In the genomic region with DNA sequence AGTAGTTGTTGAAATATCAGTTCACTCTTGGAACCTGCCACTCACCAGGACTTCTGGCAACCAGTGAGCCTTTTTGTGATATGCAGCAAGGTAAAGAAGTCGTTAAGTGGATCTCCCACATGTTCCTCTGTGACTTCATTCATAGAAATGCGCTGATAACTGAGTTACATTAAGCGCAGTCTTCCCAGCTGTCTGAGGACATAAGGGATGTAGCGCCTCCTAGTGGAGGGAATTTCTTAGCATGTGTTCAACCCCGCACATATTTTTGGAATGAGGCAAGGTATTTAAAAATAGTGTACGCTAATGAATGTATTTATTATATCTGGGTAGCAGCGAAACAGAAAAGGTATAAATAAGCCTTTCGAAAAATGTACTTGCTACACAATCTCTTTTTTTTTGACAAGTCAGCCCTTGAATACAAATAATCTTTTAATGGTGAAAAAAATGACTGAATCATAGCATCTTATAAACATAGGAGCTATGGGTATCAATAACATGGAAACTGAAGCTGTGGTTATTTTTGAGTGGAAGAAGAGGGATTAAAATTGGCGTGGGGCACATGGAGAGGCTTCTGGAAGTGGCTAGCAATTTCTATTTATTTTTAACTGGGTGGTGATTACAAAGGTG, we compare ENCODE assay signal across 8 cellular contexts. TPM values are rescaled to one million over a fixed set of nuclear protein-coding genes. Genes with fewer than 3 reads are reported as not detected.
DNase-seq lines count a peak whose midpoint lies in the region; ATAC-seq and TF ChIP-seq lines count a peak whose summit lies in the region.

No MANE protein-coding gene starts in this region.

- POLR2A ChIA-PET in PC-9 (lab: Charles Lee; ENCODE audit: unreplicated experiment) = no interaction called here
- POLR2A ChIA-PET in CD8-positive, alpha-beta memory T cell (lab: Charles Lee) = no interaction called here

- TF ChIP-seq CTCF in PC-9 (conservative IDR thresholded peaks at IDR 0.05) = peak; percentile 86

- peaks cover 4% of the 10 kb centered on the region; the same call in 1 of the 2 replicates for H3K79me2 ChIP-seq in PC-9 (ENCODE audit: low read depth)

- no peak overlapping the region for H2AFZ ChIP-seq in PC-9

- peaks cover 0 to 2% (median 0%) of the 10 kb centered on the region in 5 donors for H3K9me3 Mint-ChIP-seq in CD8-positive, alpha-beta memory T cell

- H3K36me3 Mint-ChIP-seq in CD8-positive, alpha-beta memory T cell = no peaks in the 10 kb centered on the region

- H4K20me1 ChIP-seq in PC-9 (ENCODE audit: insufficient read depth) = no peaks in the 10 kb centered on the region

- no peak overlapping the region for H3K4me3 Mint-ChIP-seq in CD8-positive, alpha-beta memory T cell

- CTCF ChIA-PET in PC-9 (lab: Charles Lee) = interaction anchor here (0.6 to 1.1 kb wide), 4 partner anchors 212 to 596 kb away, joined by 3 read pairs; no protein-coding TSS in a partner anchor
- CTCF ChIA-PET in CD8-positive, alpha-beta memory T cell (lab: Charles Lee) = no interaction called here

- BruUV-seq in PC-9 (replicated peaks; lab: Mats Ljungman, UMichigan) = no TSS peak

- H3K9me3 ChIP-seq in PC-9 (ENCODE audit: insufficient read depth, low read depth) = no peaks in the 10 kb centered on the region
- H3K9me3 ChIP-seq in CD8-positive, alpha-beta memory T cell (ENCODE audit: low read length) = no peaks in the 10 kb centered on the region

- no peaks in the 10 kb centered on the region for H3K27me3 ChIP-seq in PC-9 (ENCODE audit: insufficient read depth, low read depth)
- H3K27me3 ChIP-seq in CD8-positive, alpha-beta memory T cell (ENCODE audit: insufficient read depth, low read length, poor library complexity, severe bottlenecking) = no peaks in the 10 kb centered on the region

- peak overlapping the region; percentile 61; the same call in 1 of the 2 replicates for H3K27ac ChIP-seq in PC-9
- no peak overlapping the region for H3K27ac ChIP-seq in CD8-positive, alpha-beta memory T cell (ENCODE audit: low read depth, low read length)

- no peaks in the 10 kb centered on the region for H3K9me2 ChIP-seq in PC-9 (ENCODE audit: insufficient read depth)

- H3K36me3 ChIP-seq in PC-9 (ENCODE audit: low read depth) = no peaks in the 10 kb centered on the region; the same call in 1 of the 2 replicates
- no peaks in the 10 kb centered on the region for H3K36me3 ChIP-seq in CD8-positive, alpha-beta memory T cell (ENCODE audit: insufficient read depth, low read length)

- peak; percentile 72 for ATAC-seq in GM21526 (IDR thresholded peaks at IDR 0.05; ENCODE audit: low FRiP score, unreplicated experiment)

- no peak overlapping the region for H3K4me2 ChIP-seq in PC-9

- DNase-seq in DMS153 treated with DMSO at 0.1 percent for 48 hours (lab: John Stamatoyannopoulos, UW; ENCODE audit: unreplicated experiment) (peak; percentile 76), M059J (ENCODE audit: low read depth) (peak; percentile 97), PC-9 (peak; percentile 73 to 81), brain pericyte (ENCODE audit: low read depth, low spot score) (peak; percentile 72), inferior parietal cortex (ENCODE audit: extremely low spot score) (peak; percentile 93)
- peak; percentile 27 to 40 for DNase-seq in stimulated activated CD4-positive, alpha-beta T cell treated with anti-CD3 and anti-CD28 coated beads, Interleukin-2, amount 100 ng/mL, for 24 hours
- no peak for DNase-seq in CD8-positive, alpha-beta memory T cell

- H3K4me1 Mint-ChIP-seq in CD8-positive, alpha-beta memory T cell = no peaks in the 10 kb centered on the region

- peaks cover 1 to 5% of the 10 kb centered on the region in 2 donors for H3K27me3 Mint-ChIP-seq in CD8-positive, alpha-beta memory T cell

- intact Hi-C loops in PC-9 (cut with micrococcal nuclease; ENCODE audit: unreplicated experiment) = loop anchor here (1.0 to 5.0 kb wide), 7 partner anchors 25 to 366 kb away; a partner anchor contains a TSS

- no peak overlapping the region for H3K27ac Mint-ChIP-seq in CD8-positive, alpha-beta memory T cell

- peaks cover 34% of the 10 kb centered on the region for H3F3A ChIP-seq in PC-9 (ENCODE audit: insufficient read depth, low read depth)

- no peak overlapping the region for H3K4me3 ChIP-seq in PC-9
- no peak overlapping the region for H3K4me3 ChIP-seq in CD8-positive, alpha-beta memory T cell (ENCODE audit: low read length)

- H3K4me1 ChIP-seq in PC-9 (replicated peaks; ENCODE audit: insufficient read depth) = peaks cover 40% of the 10 kb centered on the region
- H3K4me1 ChIP-seq in CD8-positive, alpha-beta memory T cell (ENCODE audit: insufficient read depth, low read length) = no peaks in the 10 kb centered on the region

RNA-seq across cellular contexts. Expression of a gene that starts 38.0 kb away (rescaled TPM):
- 3.7 and 7.7 TPM in 2 replicates for total RNA-seq in M059J (2014; rRNA removed; shearing (Covaris generic))
- total RNA-seq in PC-9 (2021) = 2.1 and 3.1 TPM in 2 replicates
- total RNA-seq in CD8-positive, alpha-beta memory T cell = not detected
- polyA plus RNA-seq in CD8-positive, alpha-beta memory T cell = 0.15 TPM

Comparison
In these comparisons a context has a peak if more than half of its experiments do, and no peak if none do; other contexts are left out.
1. DNase-seq: peak in DMS153 treated with DMSO at 0.1 percent for 48 hours (single experiment), M059J (single experiment), PC-9 (2 of 2), brain pericyte (single experiment), inferior parietal cortex (single experiment) and stimulated activated CD4-positive, alpha-beta T cell treated with anti-CD3 and anti-CD28 coated beads, Interleukin-2, amount 100 ng/mL, for 24 hours (2 of 2); none in CD8-positive, alpha-beta memory T cell (0 of 5).